ENCODE assay signal across 14 cellular contexts in the genomic region with DNA sequence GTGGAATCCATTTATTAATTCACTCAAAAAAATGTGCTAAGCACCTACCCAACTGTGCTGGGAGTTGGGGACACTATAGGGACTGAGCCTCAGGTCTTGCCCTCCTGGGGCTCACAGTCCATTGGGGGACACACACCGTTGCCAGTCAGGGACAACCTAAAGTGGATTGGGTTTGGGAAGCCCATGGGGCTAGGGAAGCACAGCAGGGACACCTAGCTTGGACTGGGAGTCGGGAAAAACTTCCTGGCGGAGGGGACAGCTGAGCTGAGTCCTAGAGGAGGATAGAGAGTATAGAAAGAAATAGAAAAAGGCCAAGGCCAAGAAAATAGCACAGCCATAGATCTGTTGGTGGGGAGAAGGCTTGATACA. TPM values are rescaled to one million over a fixed set of nuclear protein-coding genes. Genes with fewer than 3 reads are reported as not detected.
DNase-seq lines count a peak whose midpoint lies in the region; ATAC-seq and TF ChIP-seq lines count a peak whose summit lies in the region.
"Had no signal": no experiment of that assay in that cellular context is flagged by ENCODE, and none has a peak within 500 bp of the region (broad histone marks: within the 10 kb centered on the region; RNA-seq: fewer than 3 reads in every experiment).

No MANE protein-coding gene starts in this region.

- H3K27me3 Mint-ChIP-seq in MCF 10A (ENCODE audit: insufficient read depth, unreplicated experiment), result no peaks in the 10 kb centered on the region
- peaks cover 54% of the 10 kb centered on the region for H3K27me3 Mint-ChIP-seq in activated T-helper 1 cell treated with anti-CD3 and anti-CD28 coated beads, Interleukin-12 subunit alpha, Interleukin-12 subunit beta, Interleukin-2, Interleukin-4 antibody, amounts not matched to agents 30 ng/mL and 10 ng/mL and 1 ng/mL, durations not matched to agents 14 hours and 24 hours and 36 hours (ENCODE audit: insufficient read depth)
- peaks cover 16% of the 10 kb centered on the region for H3K27me3 Mint-ChIP-seq in glutamatergic neuron (ENCODE audit: unreplicated experiment)
- H3K27me3 Mint-ChIP-seq in type B pancreatic cell, result peaks cover 72% of the 10 kb centered on the region
- H3K27me3 Mint-ChIP-seq in activated CD8-positive, alpha-beta T cell treated with anti-CD3 and anti-CD28 coated beads for 36 hours, result peaks cover 6% of the 10 kb centered on the region

- H2AFZ ChIP-seq in mammary epithelial cell (ENCODE audit: low read depth, low read length), result no peak overlapping the region
- H2AFZ ChIP-seq: GM23338 had no signal

- peaks cover 5% of the 10 kb centered on the region for H3K4me1 ChIP-seq in mammary epithelial cell (ENCODE audit: insufficient read depth, low read length)

- H3K4me1 Mint-ChIP-seq in MCF 10A (ENCODE audit: insufficient read depth, unreplicated experiment) (peaks cover 14% of the 10 kb centered on the region), glutamatergic neuron (ENCODE audit: low read depth, unreplicated experiment) (peaks cover 9% of the 10 kb centered on the region), type B pancreatic cell (ENCODE audit: unreplicated experiment) (peaks cover 13% of the 10 kb centered on the region)
- peaks cover 39% of the 10 kb centered on the region for H3K4me1 Mint-ChIP-seq in activated T-helper 1 cell treated with anti-CD3 and anti-CD28 coated beads, Interleukin-12 subunit alpha, Interleukin-12 subunit beta, Interleukin-2, Interleukin-4 antibody, amounts not matched to agents 30 ng/mL and 10 ng/mL and 1 ng/mL, durations not matched to agents 14 hours and 24 hours and 36 hours (ENCODE audit: low read depth)
- peaks cover 25% of the 10 kb centered on the region for H3K4me1 Mint-ChIP-seq in activated CD8-positive, alpha-beta T cell treated with anti-CD3 and anti-CD28 coated beads for 36 hours (ENCODE audit: low read depth)

- no peak overlapping the region for H3K9ac ChIP-seq in mammary epithelial cell (ENCODE audit: insufficient read depth, low read length)

- no peak overlapping the region for H3K4me2 ChIP-seq in mammary epithelial cell (ENCODE audit: insufficient read depth, low read depth, low read length)
- H3K4me2 ChIP-seq: GM23338 had no signal

- no peaks in the 10 kb centered on the region for H3K79me2 ChIP-seq in mammary epithelial cell (ENCODE audit: insufficient read depth, low read length)

- CTCF ChIA-PET in MCF 10A (lab: Yijun Ruan, JAX), result interaction anchor here (3.4 to 13.4 kb wide), 2 partner anchors 8 to 43 kb away, joined by 31 to 386 read pairs; a partner anchor contains a TSS
- CTCF ChIA-PET in mammary epithelial cell (lab: Charles Lee; ENCODE audit: low non-redundant PET), result no interaction called here
- CTCF ChIA-PET in activated CD8-positive, alpha-beta T cell treated with anti-CD3 and anti-CD28 coated beads for 36 hours (lab: Charles Lee), result interaction anchor here (1.0 to 6.4 kb wide), 5 partner anchors 9 to 46 kb away, joined by 4 to 270 read pairs (median 15); no protein-coding TSS in a partner anchor

- no peak overlapping the region for H3K27ac ChIP-seq in mammary epithelial cell (ENCODE audit: insufficient read depth, low read depth, low read length)
- H3K27ac ChIP-seq: coronary artery had no signal

- H3K9me3 Mint-ChIP-seq in MCF 10A (ENCODE audit: unreplicated experiment), result no peaks in the 10 kb centered on the region
- H3K9me3 Mint-ChIP-seq in activated T-helper 1 cell treated with anti-CD3 and anti-CD28 coated beads, Interleukin-12 subunit alpha, Interleukin-12 subunit beta, Interleukin-2, Interleukin-4 antibody, amounts not matched to agents 30 ng/mL and 10 ng/mL and 1 ng/mL, durations not matched to agents 14 hours and 24 hours and 36 hours, result no peaks in the 10 kb centered on the region
- H3K9me3 Mint-ChIP-seq in glutamatergic neuron (ENCODE audit: unreplicated experiment), result peaks cover 9% of the 10 kb centered on the region
- H3K9me3 Mint-ChIP-seq in type B pancreatic cell, result no peaks in the 10 kb centered on the region
- H3K9me3 Mint-ChIP-seq in activated CD8-positive, alpha-beta T cell treated with anti-CD3 and anti-CD28 coated beads for 36 hours, result no peaks in the 10 kb centered on the region

- dilution Hi-C loops in mammary epithelial cell (cut with HindIII; ENCODE audit: low sequenced_read_pairs), result loop anchor here (5.0 to 10.0 kb wide), 7 partner anchors 34 to 242 kb away; a partner anchor contains a TSS

- no peak overlapping the region for H3K4me3 ChIP-seq in mammary epithelial cell (replicated peaks in 1 of 3; ENCODE audit: insufficient read depth in 1 of 3, low read depth in 2 of 3, low read length in 3 of 3)
- H3K4me3 ChIP-seq: coronary artery, GM23338 had no signal

- DNase-seq in MCF 10A (ENCODE audit: unreplicated experiment) (no peak), mammary epithelial cell (no peak), glutamatergic neuron (no peak), type B pancreatic cell (ENCODE audit: extremely low spot score, unreplicated experiment) (no peak)
- DNase-seq in activated T-helper 1 cell treated with anti-CD3 and anti-CD28 coated beads, Interleukin-12 subunit alpha, Interleukin-12 subunit beta, Interleukin-2, Interleukin-4 antibody, amounts not matched to agents 30 ng/mL and 10 ng/mL and 1 ng/mL, durations not matched to agents 14 hours and 24 hours and 36 hours (ENCODE audit: low spot score), result no peak
- DNase-seq in activated CD4-positive, alpha-beta T cell treated with anti-CD3 and anti-CD28 coated beads, Interleukin-2, amount 50 U/mL, for 4 hours, result no peak
- DNase-seq in activated CD8-positive, alpha-beta T cell treated with anti-CD3 and anti-CD28 coated beads for 36 hours, result no peak
- DNase-seq: activated CD8-positive, alpha-beta memory T cell treated with anti-CD3 and anti-CD28 coated beads, Interleukin-2, amount 50 U/mL, for 48 hours; GDM1; right cardiac atrium had no signal

- TF ChIP-seq CTCF in MCF 10A (IDR thresholded peaks at IDR 0.05; ENCODE audit: unreplicated experiment), result no peak
- TF ChIP-seq CTCF in mammary epithelial cell (conservative IDR thresholded peaks at IDR 0.05 in 1 of 2, IDR thresholded peaks at IDR 0.05 in 1 of 2; ENCODE audit: extremely low read depth in 1 of 2, insufficient read depth in 1 of 2, low read depth in 1 of 2, low read length in 2 of 2), result no peak
- no peak for TF ChIP-seq CTCF in glutamatergic neuron (IDR thresholded peaks at IDR 0.05; ENCODE audit: partially characterized antibody, unreplicated experiment)
- TF ChIP-seq CTCF in type B pancreatic cell (conservative IDR thresholded peaks at IDR 0.05), result no peak
- TF ChIP-seq CTCF in activated CD8-positive, alpha-beta T cell treated with anti-CD3 and anti-CD28 coated beads for 36 hours (IDR thresholded peaks at IDR 0.05), result no peak

- POLR2A ChIA-PET in MCF 10A (lab: Yijun Ruan, JAX), result interaction anchor here (1.0 to 4.4 kb wide), 3 partner anchors 8 to 37 kb away, joined by 3 to 75 read pairs (median 5); a partner anchor contains a TSS
- POLR2A ChIA-PET in activated CD8-positive, alpha-beta T cell treated with anti-CD3 and anti-CD28 coated beads for 36 hours (lab: Charles Lee), result interaction anchor here (0.5 kb wide), 1 partner anchor 37 kb away, joined by 3 read pairs; no protein-coding TSS in a partner anchor

- no peaks in the 10 kb centered on the region for H3K27me3 ChIP-seq in mammary epithelial cell (ENCODE audit: insufficient read depth, low read length)

- ATAC-seq in GM21447 (IDR thresholded peaks at IDR 0.05; ENCODE audit: unreplicated experiment), result no peak
- ATAC-seq in activated CD8-positive, alpha-beta T cell treated with anti-CD3 and anti-CD28 coated beads for 36 hours, result no peak
- ATAC-seq: GM23338, right cardiac atrium, Right ventricle myocardium inferior had no signal

- H3K36me3 ChIP-seq in mammary epithelial cell (ENCODE audit: insufficient read depth, low read length), result no peaks in the 10 kb centered on the region

- WGBS in mammary epithelial cell (ENCODE audit: low coverage, missing lambda C conversion rate), result 36% methylated on average over 2 of the region's 3 CpGs

- H3K27ac Mint-ChIP-seq in MCF 10A (ENCODE audit: low read depth, unreplicated experiment) (peak overlapping the region; percentile 59), glutamatergic neuron (ENCODE audit: unreplicated experiment) (no peak overlapping the region), type B pancreatic cell (peak overlapping the region; percentile 79)
- H3K27ac Mint-ChIP-seq in activated T-helper 1 cell treated with anti-CD3 and anti-CD28 coated beads, Interleukin-12 subunit alpha, Interleukin-12 subunit beta, Interleukin-2, Interleukin-4 antibody, amounts not matched to agents 30 ng/mL and 10 ng/mL and 1 ng/mL, durations not matched to agents 14 hours and 24 hours and 36 hours, result peak overlapping the region; percentile 24
- no peak overlapping the region for H3K27ac Mint-ChIP-seq in activated CD8-positive, alpha-beta T cell treated with anti-CD3 and anti-CD28 coated beads for 36 hours
- H3K27ac Mint-ChIP-seq: GM23338 had no signal

- in situ Hi-C loops in mammary epithelial cell (cut with MboI; ENCODE audit: low sequenced_read_pairs in 2 of 2), result loop anchor here in 1 of 2 donors (5.0 to 25.0 kb wide), 3 partner anchors 34 to 289 kb away; a partner anchor contains a TSS

- H3K4me3 Mint-ChIP-seq in MCF 10A (ENCODE audit: unreplicated experiment), result no peak overlapping the region
- H3K4me3 Mint-ChIP-seq in activated T-helper 1 cell treated with anti-CD3 and anti-CD28 coated beads, Interleukin-12 subunit alpha, Interleukin-12 subunit beta, Interleukin-2, Interleukin-4 antibody, amounts not matched to agents 30 ng/mL and 10 ng/mL and 1 ng/mL, durations not matched to agents 14 hours and 24 hours and 36 hours, result peak overlapping the region; percentile 15
- H3K4me3 Mint-ChIP-seq in glutamatergic neuron (ENCODE audit: unreplicated experiment), result peak overlapping the region; percentile 32
- peak overlapping the region; percentile 48 for H3K4me3 Mint-ChIP-seq in type B pancreatic cell
- no peak overlapping the region for H3K4me3 Mint-ChIP-seq in activated CD8-positive, alpha-beta T cell treated with anti-CD3 and anti-CD28 coated beads for 36 hours

- BruUV-seq in MCF 10A (replicated peaks; lab: Mats Ljungman, UMichigan), result no TSS peak
- BruUV-seq in mammary epithelial cell (replicated peaks; lab: Mats Ljungman, UMichigan), result no TSS peak

- H3K36me3 Mint-ChIP-seq in MCF 10A (ENCODE audit: insufficient read depth, unreplicated experiment) (peaks cover 61% of the 10 kb centered on the region), glutamatergic neuron (ENCODE audit: unreplicated experiment) (no peaks in the 10 kb centered on the region), type B pancreatic cell (peaks cover 4% of the 10 kb centered on the region)
- peaks cover 18% of the 10 kb centered on the region for H3K36me3 Mint-ChIP-seq in activated T-helper 1 cell treated with anti-CD3 and anti-CD28 coated beads, Interleukin-12 subunit alpha, Interleukin-12 subunit beta, Interleukin-2, Interleukin-4 antibody, amounts not matched to agents 30 ng/mL and 10 ng/mL and 1 ng/mL, durations not matched to agents 14 hours and 24 hours and 36 hours (ENCODE audit: low read depth)
- H3K36me3 Mint-ChIP-seq in activated CD8-positive, alpha-beta T cell treated with anti-CD3 and anti-CD28 coated beads for 36 hours (ENCODE audit: low read depth), result peaks cover 10% of the 10 kb centered on the region

- intact Hi-C loops in MCF 10A (cut with micrococcal nuclease), result loop anchor here (5.0 kb wide), 1 partner anchor 224 kb away; a partner anchor contains a TSS
- intact Hi-C loops in mammary epithelial cell (cut with micrococcal nuclease), result loop anchor here (5.0 kb wide), 1 partner anchor 299 kb away; a partner anchor contains a TSS
- intact Hi-C loops in activated T-helper 1 cell treated with anti-CD3 and anti-CD28 coated beads, Interleukin-12 subunit alpha, Interleukin-12 subunit beta, Interleukin-2, Interleukin-4 antibody, amounts not matched to agents 30 ng/mL and 10 ng/mL and 1 ng/mL, durations not matched to agents 14 hours and 24 hours and 36 hours (cut with micrococcal nuclease), result loop anchor here (5.0 kb wide), 1 partner anchor 384 kb away; a partner anchor contains a TSS
- intact Hi-C loops in activated CD8-positive, alpha-beta T cell treated with anti-CD3 and anti-CD28 coated beads for 36 hours (cut with micrococcal nuclease), result loop anchor here (10.0 kb wide), 1 partner anchor 52 kb away; a partner anchor contains a TSS

- no peaks in the 10 kb centered on the region for H4K20me1 ChIP-seq in mammary epithelial cell (ENCODE audit: insufficient read depth, low read length)

- H3K9me3 ChIP-seq in mammary epithelial cell (replicated peaks; ENCODE audit: insufficient read depth, low read length), result no peaks in the 10 kb centered on the region

RNA-seq across cellular contexts. Expression of a gene that starts 8.5 kb away (rescaled TPM):
- total RNA-seq in MCF 10A (2022), result 13.3 and 29.3 TPM in 2 replicates
- 10 to 100 TPM in 1 of 2 donors, 1 to 10 TPM in 1; 1.8 to 49.1 TPM for total RNA-seq in mammary epithelial cell
- 2.6 TPM for polyA plus RNA-seq in mammary epithelial cell
- polyA minus RNA-seq in mammary epithelial cell, result 27.0 TPM
- 16.8 and 17.2 TPM in 2 replicates for total RNA-seq in activated T-helper 1 cell treated with anti-CD3 and anti-CD28 coated beads, Interleukin-12 subunit alpha, Interleukin-12 subunit beta, Interleukin-2, Interleukin-4 antibody, amounts not matched to agents 30 ng/mL and 10 ng/mL and 1 ng/mL, durations not matched to agents 14 hours and 24 hours and 36 hours
- total RNA-seq in glutamatergic neuron (ENCODE audit: unreplicated experiment), result not detected
- total RNA-seq in type B pancreatic cell (ENCODE audit: low replicate concordance), result 28.4 and 178 TPM in 2 replicates
- 10 to 100 TPM; 70.0 to 71.2 TPM for total RNA-seq in activated CD8-positive, alpha-beta T cell treated with anti-CD3 and anti-CD28 coated beads for 36 hours

RNA-seq across cellular contexts. Expression of a gene that starts 20.5 kb away (rescaled TPM):
- total RNA-seq in MCF 10A (2022), result 3.5 and 5.1 TPM in 2 replicates
- 10 to 100 TPM; 11.0 to 16.9 TPM for total RNA-seq in mammary epithelial cell
- 11.5 TPM for polyA plus RNA-seq in mammary epithelial cell
- 11.9 TPM for polyA minus RNA-seq in mammary epithelial cell
- 3.0 and 4.1 TPM in 2 replicates for total RNA-seq in activated T-helper 1 cell treated with anti-CD3 and anti-CD28 coated beads, Interleukin-12 subunit alpha, Interleukin-12 subunit beta, Interleukin-2, Interleukin-4 antibody, amounts not matched to agents 30 ng/mL and 10 ng/mL and 1 ng/mL, durations not matched to agents 14 hours and 24 hours and 36 hours
- 179 TPM for total RNA-seq in glutamatergic neuron (ENCODE audit: unreplicated experiment)
- total RNA-seq in type B pancreatic cell (ENCODE audit: low replicate concordance), result 11.9 and 13.0 TPM in 2 replicates
- total RNA-seq in activated CD8-positive, alpha-beta T cell treated with anti-CD3 and anti-CD28 coated beads for 36 hours, result 1 to 10 TPM; 2.6 to 3.0 TPM

RNA-seq across cellular contexts. Expression of a gene that starts 21.9 kb away (rescaled TPM):
- 0.33 and 0.42 TPM in 2 replicates for total RNA-seq in MCF 10A (2022)
- total RNA-seq in mammary epithelial cell, result 1 to 10 TPM; 1.3 to 2.1 TPM
- polyA plus RNA-seq in mammary epithelial cell, result 2.3 TPM
- not detected for polyA minus RNA-seq in mammary epithelial cell
- 1.0 and 1.3 TPM in 2 replicates for total RNA-seq in activated T-helper 1 cell treated with anti-CD3 and anti-CD28 coated beads, Interleukin-12 subunit alpha, Interleukin-12 subunit beta, Interleukin-2, Interleukin-4 antibody, amounts not matched to agents 30 ng/mL and 10 ng/mL and 1 ng/mL, durations not matched to agents 14 hours and 24 hours and 36 hours
- total RNA-seq in glutamatergic neuron (ENCODE audit: unreplicated experiment), result 6.6 TPM
- total RNA-seq in type B pancreatic cell (ENCODE audit: low replicate concordance), result 0.48 TPM in 1 of 2 replicates, not detected in the other
- total RNA-seq in activated CD8-positive, alpha-beta T cell treated with anti-CD3 and anti-CD28 coated beads for 36 hours, result 1 to 10 TPM; 3.7 to 4.2 TPM

RNA-seq across cellular contexts. Expression of a gene that starts 30.9 kb away (rescaled TPM):
- total RNA-seq in MCF 10A (2022) (168 and 178 TPM in 2 replicates), mammary epithelial cell (100 to 1,000 TPM; 160 to 201 TPM), glutamatergic neuron (ENCODE audit: unreplicated experiment) (73.6 TPM), type B pancreatic cell (ENCODE audit: low replicate concordance) (51.9 and 73.0 TPM in 2 replicates)
- 93.9 TPM for polyA plus RNA-seq in mammary epithelial cell
- polyA minus RNA-seq in mammary epithelial cell, result 122 TPM
- total RNA-seq in activated T-helper 1 cell treated with anti-CD3 and anti-CD28 coated beads, Interleukin-12 subunit alpha, Interleukin-12 subunit beta, Interleukin-2, Interleukin-4 antibody, amounts not matched to agents 30 ng/mL and 10 ng/mL and 1 ng/mL, durations not matched to agents 14 hours and 24 hours and 36 hours, result 234 and 235 TPM in 2 replicates
- 100 to 1,000 TPM; 152 to 153 TPM for total RNA-seq in activated CD8-positive, alpha-beta T cell treated with anti-CD3 and anti-CD28 coated beads for 36 hours

RNA-seq across cellular contexts. Expression of a gene that starts 52.6 kb away (rescaled TPM):
- total RNA-seq in MCF 10A (2022) (186 and 227 TPM in 2 replicates), mammary epithelial cell (100 to 1,000 TPM in 1 of 2 donors, 10 to 100 TPM in 1; 81.9 to 316 TPM), glutamatergic neuron (ENCODE audit: unreplicated experiment) (65.7 TPM), type B pancreatic cell (ENCODE audit: low replicate concordance) (57.3 and 71.8 TPM in 2 replicates)
- polyA plus RNA-seq in mammary epithelial cell, result 224 TPM
- 242 TPM for polyA minus RNA-seq in mammary epithelial cell
- total RNA-seq in activated T-helper 1 cell treated with anti-CD3 and anti-CD28 coated beads, Interleukin-12 subunit alpha, Interleukin-12 subunit beta, Interleukin-2, Interleukin-4 antibody, amounts not matched to agents 30 ng/mL and 10 ng/mL and 1 ng/mL, durations not matched to agents 14 hours and 24 hours and 36 hours, result 143 and 152 TPM in 2 replicates
- 10 to 100 TPM; 41.6 to 46.5 TPM for total RNA-seq in activated CD8-positive, alpha-beta T cell treated with anti-CD3 and anti-CD28 coated beads for 36 hours

Comparison
In these comparisons a context has a peak if more than half of its experiments do, and no peak if none do; other contexts are left out.
1. H3K27ac Mint-ChIP-seq: peak in MCF 10A (single experiment), activated T-helper 1 cell treated with anti-CD3 and anti-CD28 coated beads, Interleukin-12 subunit alpha, Interleukin-12 subunit beta, Interleukin-2, Interleukin-4 antibody, amounts not matched to agents 30 ng/mL and 10 ng/mL and 1 ng/mL, durations not matched to agents 14 hours and 24 hours and 36 hours (single experiment) and type B pancreatic cell (single experiment); none in glutamatergic neuron (single experiment) and activated CD8-positive, alpha-beta T cell treated with anti-CD3 and anti-CD28 coated beads for 36 hours (single experiment).
2. H3K4me3 Mint-ChIP-seq: peak in activated T-helper 1 cell treated with anti-CD3 and anti-CD28 coated beads, Interleukin-12 subunit alpha, Interleukin-12 subunit beta, Interleukin-2, Interleukin-4 antibody, amounts not matched to agents 30 ng/mL and 10 ng/mL and 1 ng/mL, durations not matched to agents 14 hours and 24 hours and 36 hours (single experiment), glutamatergic neuron (single experiment) and type B pancreatic cell (single experiment); none in MCF 10A (single experiment) and activated CD8-positive, alpha-beta T cell treated with anti-CD3 and anti-CD28 coated beads for 36 hours (single experiment).
3. RNA of a gene that starts 20.5 kb away (total RNA-seq): 179 TPM in glutamatergic neuron (single experiment); 11.0 to 16.9 TPM in mammary epithelial cell, 11.9 to 13.0 TPM in type B pancreatic cell, 3.5 to 5.1 TPM in MCF 10A, 2.6 to 3.0 TPM in activated CD8-positive, alpha-beta T cell treated with anti-CD3 and anti-CD28 coated beads for 36 hours and 3.0 to 4.1 TPM in activated T-helper 1 cell treated with anti-CD3 and anti-CD28 coated beads, Interleukin-12 subunit alpha, Interleukin-12 subunit beta, Interleukin-2, Interleukin-4 antibody, amounts not matched to agents 30 ng/mL and 10 ng/mL and 1 ng/mL, durations not matched to agents 14 hours and 24 hours and 36 hours; every median in the first group is over 10 times any median in the second.